17 cellular contexts compared by ENCODE assay signal in genomic region chr2:9492927-9493326, GRCh38.
"Had no signal": no experiment of that assay in that cellular context is flagged by ENCODE, and none has a peak within 500 bp of the region (broad histone marks: within the 10 kb centered on the region; RNA-seq: fewer than 3 reads in every experiment).

No MANE protein-coding gene starts in this region.

- H3K27ac Mint-ChIP-seq: T-helper 1 cell treated with Interleukin-12 subunit alpha and Interleukin-12 subunit beta and Interleukin-4 antibody, amounts not matched to agents 30 μg/mL and 1 μg/mL, for 36 hours had no signal

- DNase-seq: activated CD4-positive, alpha-beta T cell treated with anti-CD3 and anti-CD28 coated beads for 48 hours; activated CD8-positive, alpha-beta memory T cell treated with anti-CD3 and anti-CD28 coated beads for 24 hours; activated effector memory CD4-positive, alpha-beta T cell treated with Interleukin-2 at 50 U/mL for 16 hours; amygdala; body of pancreas; cortex of kidney; effector CD4-positive, alpha-beta T cell; foreskin fibroblast; hypothalamus; kidney; pancreas; stimulated activated CD4-positive, alpha-beta T cell treated with anti-CD3 and anti-CD28 coated beads, Interleukin-1b, Interleukin-23, amount 100 ng/mL, for 48 hours had no signal

- H3K27me3 ChIP-seq: body of pancreas, pancreas, tibial nerve had no signal

- ATAC-seq: body of pancreas, pancreas had no signal

- H3K9me3 ChIP-seq: body of pancreas, pancreas, tibial nerve had no signal

- H3K9me3 Mint-ChIP-seq: activated naive CD4-positive, alpha-beta T cell treated with anti-CD3 and anti-CD28 coated beads, Interleukin-2, amount 50 U/mL, for 72 hours; central memory CD8-positive, alpha-beta T cell; T-helper 1 cell treated with Interleukin-12 subunit alpha and Interleukin-12 subunit beta and Interleukin-4 antibody, amounts not matched to agents 30 μg/mL and 1 μg/mL, for 36 hours had no signal

- H3K4me1 ChIP-seq: body of pancreas had no signal

- H3K4me3 ChIP-seq: body of pancreas, lung, pancreas, tibial nerve had no signal

- H3K4me3 Mint-ChIP-seq: central memory CD8-positive, alpha-beta T cell; T-helper 1 cell treated with Interleukin-12 subunit alpha and Interleukin-12 subunit beta and Interleukin-4 antibody, amounts not matched to agents 30 μg/mL and 1 μg/mL, for 36 hours had no signal

- H3K27ac ChIP-seq: body of pancreas, pancreas, tibial nerve had no signal

- H3K27me3 Mint-ChIP-seq: central memory CD8-positive, alpha-beta T cell had no signal
